In the genomic region with DNA sequence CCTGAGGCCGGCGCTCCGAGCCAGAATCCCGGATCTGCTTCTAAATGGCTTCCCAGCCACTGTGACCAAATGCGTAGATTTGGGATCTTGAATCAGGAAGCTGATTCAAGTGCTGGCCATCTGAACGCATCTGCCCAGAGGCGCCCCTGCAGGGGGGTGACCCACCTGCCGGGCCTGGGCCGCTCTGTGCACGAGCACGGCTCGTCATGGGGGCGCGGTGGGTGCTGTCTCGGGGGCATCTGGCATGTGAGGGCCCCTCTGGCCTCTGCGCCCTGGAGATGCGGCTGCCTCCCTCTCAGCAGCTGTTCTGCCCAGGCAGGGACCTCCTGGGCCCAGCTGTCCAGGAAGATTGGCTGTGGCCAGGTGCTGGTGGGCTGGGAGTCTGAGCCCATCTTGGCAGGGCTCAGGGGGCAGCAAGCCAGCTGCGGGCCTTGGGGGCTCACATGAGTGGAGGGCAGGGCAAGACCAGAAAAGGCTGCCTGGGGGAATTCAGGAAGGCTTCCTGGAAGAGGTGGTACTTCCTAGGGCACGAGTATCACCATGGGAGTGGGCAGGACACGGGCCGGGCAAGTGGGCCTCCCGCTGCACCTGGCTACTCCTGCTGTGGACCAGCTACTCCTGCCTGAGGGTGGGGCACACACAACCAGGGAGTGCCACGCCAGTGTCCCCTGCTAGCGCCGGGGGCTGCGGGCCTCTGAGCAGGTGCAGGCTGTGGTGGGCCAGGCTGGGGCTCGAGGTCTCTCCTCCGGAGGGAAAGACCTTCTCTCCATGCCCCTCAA, we compare ENCODE assay signal across 31 cellular contexts. TPM values are rescaled to one million over a fixed set of nuclear protein-coding genes. Genes with fewer than 3 reads are reported as not detected.
"Had no signal": no experiment of that assay in that cellular context is flagged by ENCODE, and none has a peak within 500 bp of the region (broad histone marks: within the 10 kb centered on the region; RNA-seq: fewer than 3 reads in every experiment).

No MANE protein-coding gene starts in this region.

- H3K27me3 ChIP-seq: foreskin keratinocyte, testis had no signal

- H3K4me3 Mint-ChIP-seq: activated CD4-positive, alpha-beta memory T cell treated with anti-CD3 and anti-CD28 coated beads for 36 hours; activated naive CD8-positive, alpha-beta T cell; activated T-cell treated with anti-CD3 and anti-CD28 coated beads, Interleukin-2, amount 50 U/mL, for 4 hours; nephron progenitor cell had no signal

- H3K36me3 ChIP-seq: esophagus muscularis mucosa, heart left ventricle, ovary, sigmoid colon, transverse colon had no signal

- FAIRE-seq: colon, kidney had no signal

- ATAC-seq: activated T-cell treated with anti-CD3 and anti-CD28 coated beads, Interleukin-2, amount 50 U/mL, for 4 hours; body of pancreas; foreskin keratinocyte; heart left ventricle; left colon had no signal

- H3K27ac Mint-ChIP-seq: activated CD4-positive, alpha-beta memory T cell treated with anti-CD3 and anti-CD28 coated beads for 36 hours; activated naive CD8-positive, alpha-beta T cell; nephron progenitor cell; progenitor cell of endocrine pancreas had no signal

- H3K4me3 ChIP-seq: body of pancreas, esophagus muscularis mucosa, heart left ventricle, ovary, sigmoid colon, testis, transverse colon had no signal

- H3K4me1 Mint-ChIP-seq: nephron progenitor cell had no signal

- H3K27ac ChIP-seq: body of pancreas, esophagus muscularis mucosa, foreskin keratinocyte, heart left ventricle, ovary, sigmoid colon, testis, transverse colon had no signal

- DNase-seq: activated CD4-positive, alpha-beta memory T cell treated with anti-CD3 and anti-CD28 coated beads for 36 hours; activated CD4-positive, alpha-beta T cell treated with anti-CD3 and anti-CD28 coated beads for 48 hours; activated T-cell treated with anti-CD3 and anti-CD28 coated beads, Interleukin-2, amount 50 U/mL, for 4 hours; aorta; body of pancreas; dermis blood vessel endothelial cell; effector CD4-positive, alpha-beta T cell; foreskin keratinocyte; heart left ventricle; hypothalamus; immature natural killer cell; kidney; left colon; mammary epithelial cell; naive B cell; nephron progenitor cell; ovary; retina; sigmoid colon; stimulated activated CD4-positive, alpha-beta T cell treated with anti-CD3 and anti-CD28 coated beads, Interleukin-15, amount 100 ng/mL, for 24 hours; stimulated activated CD4-positive, alpha-beta T cell treated with anti-CD3 and anti-CD28 coated beads, Interleukin-2, amount 100 ng/mL, for 24 hours; stimulated activated naive CD4-positive, alpha-beta T cell; testis; transverse colon had no signal

- H3K9me3 ChIP-seq: body of pancreas, esophagus muscularis mucosa, heart left ventricle, ovary, sigmoid colon, testis, transverse colon had no signal

- H3K4me1 ChIP-seq: body of pancreas, foreskin keratinocyte, testis had no signal

- H3K27me3 Mint-ChIP-seq: activated CD4-positive, alpha-beta memory T cell treated with anti-CD3 and anti-CD28 coated beads for 36 hours; activated naive CD8-positive, alpha-beta T cell; naive B cell; progenitor cell of endocrine pancreas had no signal

- H3K9me3 Mint-ChIP-seq: activated CD4-positive, alpha-beta memory T cell treated with anti-CD3 and anti-CD28 coated beads for 36 hours; activated T-cell treated with anti-CD3 and anti-CD28 coated beads, Interleukin-2, amount 50 U/mL, for 4 hours; activated T-helper 2 cell treated with anti-CD3 and anti-CD28 coated beads, Interferon-gamma antibody, Interleukin-2, Interleukin-4, amounts not matched to agents 10 μg/mL and 5 μg/mL and 100 μg/mL, durations not matched to agents 14 hours and 24 hours and 36 hours; immature natural killer cell; naive B cell; nephron progenitor cell had no signal

RNA-seq across cellular contexts. Expression of a gene that starts 25.1 kb away (rescaled TPM):
- total RNA-seq: progenitor cell of endocrine pancreas had no signal
- polyA plus RNA-seq: aorta had no signal

RNA-seq across cellular contexts. Expression of a gene that starts 28.8 kb away (rescaled TPM):
- total RNA-seq: activated T-cell treated with anti-CD3 and anti-CD28 coated beads, Interleukin-2, amount 50 U/mL, for 4 hours; activated T-helper 2 cell treated with anti-CD3 and anti-CD28 coated beads, Interferon-gamma antibody, Interleukin-2, Interleukin-4, amounts not matched to agents 10 μg/mL and 5 μg/mL and 100 μg/mL, durations not matched to agents 14 hours and 24 hours and 36 hours; body of pancreas; mammary epithelial cell; T-helper 2 cell treated with Interferon-gamma antibody and Interleukin-4, amounts not matched to agents 100 ng/mL and 5 ng/mL, for 36 hours had no signal
- polyA plus RNA-seq: aorta, immature natural killer cell, liver, mammary epithelial cell had no signal
